8 cellular contexts compared by ENCODE assay signal in the genomic region with DNA sequence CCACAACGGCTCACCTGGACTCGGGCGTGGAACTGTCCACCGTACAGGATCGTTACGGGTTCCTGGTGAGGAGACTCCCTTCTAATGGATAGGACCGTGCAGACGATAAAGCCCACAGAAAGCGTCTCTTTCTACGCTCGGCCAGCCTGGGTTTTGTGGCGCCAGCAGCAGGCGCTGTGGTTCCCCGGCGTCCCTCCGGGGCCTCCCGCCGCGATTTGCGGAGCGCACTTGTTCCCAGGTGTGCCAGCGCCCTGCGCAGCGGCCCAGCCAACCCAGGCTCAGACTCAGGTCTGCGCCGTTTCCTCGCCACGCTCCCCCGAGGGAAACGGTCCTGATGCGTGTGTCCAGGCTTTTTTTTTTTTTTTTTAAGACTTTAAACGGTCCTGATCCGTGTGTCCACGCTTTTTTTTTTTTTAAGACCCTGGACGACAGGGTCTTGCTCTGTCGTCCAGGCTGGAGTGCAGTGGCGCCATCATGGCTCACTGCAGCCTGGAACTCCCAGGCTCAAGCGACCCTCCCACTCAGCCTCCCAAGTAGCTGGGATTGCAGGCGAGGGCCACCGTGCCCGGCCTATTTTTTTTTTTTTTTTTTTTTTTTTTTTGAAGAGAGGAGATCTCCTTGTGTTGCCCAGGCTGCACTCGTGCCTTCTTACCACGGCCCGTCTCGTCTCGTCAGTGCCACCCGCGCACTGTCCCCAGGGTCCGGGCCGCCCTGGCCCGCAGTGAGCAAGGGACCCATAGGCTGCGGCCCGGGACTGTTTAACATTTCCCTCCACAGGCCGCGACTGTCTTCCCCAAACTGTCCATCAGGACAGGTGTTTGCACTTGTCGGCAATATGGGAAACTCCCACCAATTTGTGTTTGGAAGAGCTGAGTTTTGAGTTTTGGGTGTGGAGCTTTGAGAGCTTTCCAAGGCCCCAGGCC. TPM values are rescaled to one million over a fixed set of nuclear protein-coding genes. Genes with fewer than 3 reads are reported as not detected.
DNase-seq lines count a peak whose midpoint lies in the region; ATAC-seq and TF ChIP-seq lines count a peak whose summit lies in the region.

No MANE protein-coding gene starts in this region.

- no peaks in the 10 kb centered on the region for H3K79me2 ChIP-seq in osteoblast (ENCODE audit: insufficient read depth, low read length)

- DNase-seq in OCI-M1 (lab: John Stamatoyannopoulos, UW) = peak; percentile 62
- DNase-seq in colonic mucosa = peak; percentile 68
- no peak for DNase-seq in osteoblast (ENCODE audit: insufficient read length, low spot score, missing footprints)
- no peak for DNase-seq in prostate gland (ENCODE audit: low spot score)
- DNase-seq in NCI-H446 treated with DMSO at 0.1 percent for 48 hours (lab: John Stamatoyannopoulos, UW) = no peak
- no peak for DNase-seq in AG08396 (ENCODE audit: low spot score)

- no peak for TF ChIP-seq POLR2A in prostate gland (IDR thresholded peaks at IDR 0.05)

- WGBS in prostate gland = 33% methylated on average over 49 of the region's 56 CpGs

- H3K4me1 ChIP-seq in colonic mucosa = no peaks in the 10 kb centered on the region
- no peaks in the 10 kb centered on the region for H3K4me1 ChIP-seq in osteoblast (ENCODE audit: insufficient read depth, low read length)
- H3K4me1 ChIP-seq in prostate gland (replicated peaks) = no peaks in the 10 kb centered on the region

- H2AFZ ChIP-seq in osteoblast (ENCODE audit: low read length) = peak overlapping the region; percentile 72

- H4K20me1 ChIP-seq in osteoblast (ENCODE audit: insufficient read depth, low read length) = no peaks in the 10 kb centered on the region

- peak overlapping the region; percentile 66 for H3K4me2 ChIP-seq in osteoblast (ENCODE audit: insufficient read depth, low read length)

- H3K9me3 ChIP-seq in colonic mucosa (no peaks in the 10 kb centered on the region), osteoblast (ENCODE audit: low read depth, low read length) (no peaks in the 10 kb centered on the region), prostate gland (no peaks in the 10 kb centered on the region)

- ATAC-seq in GM18502 (IDR thresholded peaks at IDR 0.05; ENCODE audit: poor library complexity, unreplicated experiment) (peak; percentile 57), HG03378 (IDR thresholded peaks at IDR 0.05; ENCODE audit: unreplicated experiment) (no peak)

- peaks cover 11% of the 10 kb centered on the region for H3K27me3 ChIP-seq in colonic mucosa
- H3K27me3 ChIP-seq in osteoblast (ENCODE audit: insufficient read depth, low read length) = peaks cover 59% of the 10 kb centered on the region
- peaks cover 7% of the 10 kb centered on the region for H3K27me3 ChIP-seq in prostate gland (replicated peaks; ENCODE audit: insufficient read depth)

- peak overlapping the region; percentile 14 for H3K4me3 ChIP-seq in colonic mucosa
- H3K4me3 ChIP-seq in osteoblast (ENCODE audit: insufficient read depth, low read length) = peak overlapping the region; percentile 35
- no peak overlapping the region for H3K4me3 ChIP-seq in prostate gland

- H3K36me3 ChIP-seq in colonic mucosa = no peaks in the 10 kb centered on the region
- no peaks in the 10 kb centered on the region for H3K36me3 ChIP-seq in osteoblast (ENCODE audit: insufficient read depth, low read length)
- no peaks in the 10 kb centered on the region for H3K36me3 ChIP-seq in prostate gland

- H3K9ac ChIP-seq in colonic mucosa (ENCODE audit: low read depth in 2 of 2, low read length in 2 of 2) = no peak overlapping the region

- no peak overlapping the region for H3K27ac ChIP-seq in colonic mucosa
- H3K27ac ChIP-seq in osteoblast (ENCODE audit: low read depth, low read length) = no peak overlapping the region
- no peak overlapping the region for H3K27ac ChIP-seq in prostate gland

- no peak for TF ChIP-seq CTCF in colonic mucosa (IDR thresholded peaks at IDR 0.05)
- TF ChIP-seq CTCF in osteoblast (IDR thresholded peaks at IDR 0.05; ENCODE audit: extremely low read depth, low read depth, low read length) = peak; percentile 27
- TF ChIP-seq CTCF in prostate gland (IDR thresholded peaks at IDR 0.05) = peak in 1 of 4 experiments; percentile 6

- intact Hi-C loops in colonic mucosa (cut with DNase I) (no loop called here), prostate gland (cut with DNase I) (no loop called here)

RNA-seq across cellular contexts. Expression of gene GJA3, which starts 23.8 kb away (rescaled TPM):
- under 1 TPM in 1 of 2 donors, not detected in 1; 0.05 TPM for total RNA-seq in colonic mucosa
- under 0.01 TPM in 2 replicates for total RNA-seq in osteoblast
- 1 to 10 TPM in 1 of 2 donors, under 1 TPM in 1; 0.59 to 5.2 TPM for total RNA-seq in prostate gland

RNA-seq across cellular contexts. Expression of gene GJB2, which starts 55.7 kb away (rescaled TPM):
- total RNA-seq in colonic mucosa = 10 to 100 TPM; 41.5 to 50.4 TPM
- total RNA-seq in osteoblast = under 0.01 and 0.29 TPM in 2 replicates
- 1 to 10 TPM; 1.5 to 3.8 TPM for total RNA-seq in prostate gland

Comparison
In these comparisons a context has a peak if more than half of its experiments do, and no peak if none do; other contexts are left out.
1. DNase-seq: peak in OCI-M1 (single experiment) and colonic mucosa (single experiment); none in osteoblast (single experiment), prostate gland (single experiment), NCI-H446 treated with DMSO at 0.1 percent for 48 hours (single experiment) and AG08396 (single experiment).
2. H3K4me3 ChIP-seq: peak in colonic mucosa (single experiment) and osteoblast (single experiment); none in prostate gland (0 of 2).
3. RNA of gene GJB2, which starts 55.7 kb away (total RNA-seq): 41.5 to 50.4 TPM in colonic mucosa; 1.5 to 3.8 TPM in prostate gland and under 0.01 to 0.29 TPM in osteoblast; every median in the first group is over 4 times any median in the second.